ENCODE assay signal across 27 cellular contexts in the genomic region with DNA sequence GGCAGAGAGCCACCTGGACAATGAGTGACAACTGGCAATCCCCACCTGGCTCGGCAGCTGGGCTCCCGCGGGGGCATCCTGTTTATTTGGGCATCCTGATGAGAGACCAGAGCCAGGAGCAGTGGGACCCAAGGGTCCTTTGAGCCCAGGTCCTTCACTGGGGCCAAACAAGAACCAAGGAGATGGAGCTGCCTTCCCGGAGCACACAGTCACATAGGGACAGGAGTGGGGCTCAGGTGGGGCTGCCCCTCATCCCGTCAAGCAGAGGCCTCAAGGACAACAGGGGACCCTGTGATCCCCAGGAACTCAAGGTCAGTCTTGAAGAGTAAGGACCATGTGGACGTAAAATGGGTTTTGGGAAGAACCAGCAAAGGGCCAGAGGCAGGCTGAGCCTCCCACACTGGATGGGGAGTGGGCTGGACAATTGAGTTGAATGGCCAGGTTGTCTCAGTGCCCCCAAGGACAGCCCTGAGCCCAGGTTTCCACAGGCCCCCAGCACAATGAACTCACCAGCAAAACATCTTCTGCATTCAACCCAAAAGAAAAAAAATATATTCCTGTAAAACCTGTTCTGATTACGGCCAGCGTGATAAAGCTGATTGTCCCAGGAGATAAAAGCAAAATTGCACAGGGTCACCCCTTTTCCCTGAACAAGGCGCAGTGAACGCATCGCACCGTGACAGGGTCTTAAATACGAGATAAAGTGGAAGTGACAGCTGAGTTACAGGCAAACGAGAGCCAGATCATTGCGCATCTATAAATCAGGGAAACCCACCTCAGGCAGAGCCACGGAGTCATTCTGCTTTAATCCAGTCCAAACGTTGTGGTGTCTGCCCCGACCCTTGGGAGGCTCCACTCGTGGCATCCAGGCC.
DNase-seq lines count a peak whose midpoint lies in the region; ATAC-seq, FAIRE-seq and TF ChIP-seq lines count a peak whose summit lies in the region.
"Had no signal": no experiment of that assay in that cellular context is flagged by ENCODE, and none has a peak within 500 bp of the region (broad histone marks: within the 10 kb centered on the region; RNA-seq: fewer than 3 reads in every experiment).

No MANE protein-coding gene starts in this region.

- TF ChIP-seq POLR2A in H1 (IDR thresholded peaks at IDR 0.05; ENCODE audit: control extremely low read depth in 1 of 2, low read depth in 2 of 2, low read length in 2 of 2) = no peak

- POLR2A ChIA-PET in H1 (lab: Charles Lee; ENCODE audit: partially characterized antibody) = no interaction called here

- no peaks in the 10 kb centered on the region for H3K36me3 ChIP-seq in H1 (ENCODE audit: control insufficient read depth in 2 of 4, insufficient read depth in 4 of 4, low read length in 3 of 4)
- no peaks in the 10 kb centered on the region for H3K36me3 ChIP-seq in trophoblast cell (ENCODE audit: control insufficient read depth in 1 of 2, insufficient read depth in 2 of 2, low read length in 2 of 2)
- H3K36me3 ChIP-seq in small intestine (ENCODE audit: control insufficient read depth in 2 of 2, insufficient read depth in 2 of 2, low read length in 2 of 2) = no peaks in the 10 kb centered on the region

- H2BK20ac ChIP-seq in H1 (ENCODE audit: low read length) = no peak overlapping the region

- H3K23ac ChIP-seq in H1 (ENCODE audit: insufficient read length) (no peak overlapping the region), trophoblast cell (ENCODE audit: low read length) (no peak overlapping the region)

- H3K79me2 ChIP-seq in H1 (ENCODE audit: control insufficient read depth in 1 of 2, insufficient read depth in 2 of 2, low read length in 2 of 2) (no peaks in the 10 kb centered on the region), trophoblast cell (ENCODE audit: control insufficient read depth, insufficient read depth, low read length, poor library complexity) (no peaks in the 10 kb centered on the region)

- intact Hi-C loops in posterior vena cava (cut with DNase I) = no loop called here

- H3K4me3 ChIP-seq in H1 (ENCODE audit: extremely low read depth in 1 of 4, insufficient read depth in 2 of 4, low read depth in 3 of 4, low read length in 4 of 4) = no peak overlapping the region
- H3K4me3 ChIP-seq in trophoblast cell (ENCODE audit: low read depth, low read length) = no peak overlapping the region
- H3K4me3 ChIP-seq in small intestine (ENCODE audit: low read depth in 1 of 2, low read length in 2 of 2) = no peak overlapping the region
- H3K4me3 ChIP-seq: SK-N-MC had no signal

- H3K18ac ChIP-seq in H1 (ENCODE audit: extremely low read depth, low read length) (no peak overlapping the region), trophoblast cell (ENCODE audit: low read length) (no peak overlapping the region)

- DNase-seq in SIG-M5 treated with dmso at 0.1 percent for 504 hours (lab: John Stamatoyannopoulos, UW; ENCODE audit: unreplicated experiment) (peak; percentile 26), SIG-M5 (lab: John Stamatoyannopoulos, UW) (no peak), D341Med (ENCODE audit: low spot score) (peak; percentile 10), H1 (ENCODE audit: low read depth in 1 of 2, low spot score in 2 of 2) (no peak), trophoblast cell (peak; percentile 49 to 84), posterior vena cava (ENCODE audit: low spot score) (no peak), small intestine (no peak)
- DNase-seq: activated CD8-positive, alpha-beta T cell treated with anti-CD3 and anti-CD28 coated beads for 36 hours; activated gamma-delta T cell treated with Interleukin-2 at 50 U/mL for 16 hours; activated naive CD8-positive, alpha-beta T cell treated with anti-CD3 and anti-CD28 coated beads, Interleukin-2, amount 10 ng/mL, durations not matched to agents 7 days and 5 days; Calu3; CD4-positive, CD25-positive, alpha-beta regulatory T cell; DMS79 treated with DMSO at 0.1 percent for 48 hours; effector memory CD8-positive, alpha-beta T cell; erythroblast; GDM1; left cardiac atrium; NCI-H1436 treated with DMSO at 0.1 percent for 48 hours; NCI-H446 treated with DMSO at 0.1 percent for 48 hours; NCI-H774; RPMI8226; T-helper 17 cell had no signal

- CTCF ChIA-PET in H1 (lab: Charles Lee; ENCODE audit: partially characterized antibody) = interaction anchor here (1.5 kb wide), 1 partner anchor 13 kb away, joined by 5 read pairs; no protein-coding TSS in a partner anchor

- no peak overlapping the region for H3K14ac ChIP-seq in H1 (ENCODE audit: insufficient read length)
- H3K14ac ChIP-seq in trophoblast cell (ENCODE audit: low read length) = no peak overlapping the region

- no peaks in the 10 kb centered on the region; a peak in 2 of 7 replicates for H3K27me3 ChIP-seq in H1 (replicated peaks in 1 of 4; ENCODE audit: control insufficient read depth in 3 of 4, extremely low read depth in 1 of 4, insufficient read depth in 3 of 4, low read length in 3 of 4)
- no peaks in the 10 kb centered on the region for H3K27me3 ChIP-seq in trophoblast cell (ENCODE audit: insufficient read depth, low read length)
- H3K27me3 ChIP-seq in small intestine (ENCODE audit: control insufficient read depth in 2 of 2, insufficient read depth in 2 of 2, low read length in 2 of 2) = no peaks in the 10 kb centered on the region

- H2BK5ac ChIP-seq in H1 (ENCODE audit: low read depth, low read length) (no peak overlapping the region), trophoblast cell (ENCODE audit: low read depth, low read length, poor library complexity) (no peak overlapping the region)

- 89% methylated on average over 19 of the region's 19 CpGs; no CpG with 5 or more reads in 1 of the 2 experiments for WGBS in H1 (ENCODE audit: extremely low coverage in 1 of 2, insufficient coverage in 1 of 2, insufficient read length in 1 of 2, insufficient replicate concordance in 2 of 2, low coverage in 1 of 2, low lambda C conversion rate in 2 of 2, missing lambda C conversion rate in 1 of 2), 2 experiments
- no CpG with 5 or more reads among the region's 19 CpGs for WGBS in trophoblast cell (ENCODE audit: extremely low coverage, insufficient coverage, insufficient read length)
- WGBS in small intestine, 3 donors = 53 to 74% (median 65%) methylated on average over 19 of the region's 19 CpGs

- no peak overlapping the region for H2AK5ac ChIP-seq in H1 (ENCODE audit: low read depth, low read length)
- no peak overlapping the region for H2AK5ac ChIP-seq in trophoblast cell (ENCODE audit: low read length)

- H4K8ac ChIP-seq in H1 (ENCODE audit: extremely low read depth, insufficient read depth, low read length) (no peak overlapping the region), trophoblast cell (ENCODE audit: low read depth, low read length) (no peak overlapping the region)

- no peak overlapping the region for H3K9ac ChIP-seq in H1 (replicated peaks in 1 of 4; ENCODE audit: extremely low read depth in 1 of 4, low read depth in 3 of 4, low read length in 3 of 4)
- no peak overlapping the region for H3K9ac ChIP-seq in trophoblast cell (ENCODE audit: low read length)

- no peaks in the 10 kb centered on the region for H4K20me1 ChIP-seq in H1 (replicated peaks in 1 of 2; ENCODE audit: control insufficient read depth in 1 of 2, insufficient read depth in 2 of 2, low read length in 2 of 2)

- ATAC-seq in HG03571 (IDR thresholded peaks at IDR 0.05; ENCODE audit: unreplicated experiment) = no peak
- ATAC-seq: activated CD8-positive, alpha-beta T cell treated with anti-CD3 and anti-CD28 coated beads for 36 hours; effector memory CD8-positive, alpha-beta T cell; left cardiac atrium; stimulated activated memory B cell treated with anti-CD40 and anti-IgM and Interleukin-4, amounts not matched to agents 10 μg/mL and 1 μg/mL and 100 μg/mL, for 72 hours; T-helper 17 cell had no signal

- H2BK120ac ChIP-seq in H1 (replicated peaks; ENCODE audit: low read depth, low read length) (no peak overlapping the region), trophoblast cell (ENCODE audit: insufficient read depth, low read length, poor library complexity) (peak overlapping the region; percentile 2)

- no peak for FAIRE-seq in H1 (lab: Jason Lieb, UNC)
- no peak for FAIRE-seq in small intestine (lab: Jason Lieb, UNC)
- FAIRE-seq: colon, TTC549 had no signal

- no peak overlapping the region for H3K56ac ChIP-seq in H1 (replicated peaks; ENCODE audit: insufficient read length, low read depth, low read length)

- H4K5ac ChIP-seq in H1 (ENCODE audit: insufficient read length, low read depth, low read length) = no peak overlapping the region

- H3K4me1 ChIP-seq in H1 (replicated peaks in 1 of 4; ENCODE audit: control insufficient read depth in 3 of 4, insufficient read depth in 4 of 4, low read length in 3 of 4) = no peaks in the 10 kb centered on the region; a peak in 1 of 7 replicates
- H3K4me1 ChIP-seq in trophoblast cell (ENCODE audit: control insufficient read depth in 1 of 2, insufficient read depth in 2 of 2, low read length in 2 of 2) = peaks cover 9 to 11% of the 10 kb centered on the region in 2 experiments
- H3K4me1 ChIP-seq in small intestine (ENCODE audit: control insufficient read depth in 2 of 2, insufficient read depth in 1 of 2, low read depth in 1 of 2, low read length in 1 of 2) = no peaks in the 10 kb centered on the region

- TF ChIP-seq CTCF in H1 (IDR thresholded peaks at IDR 0.05; ENCODE audit: control extremely low read depth in 1 of 3, insufficient read depth in 1 of 3, low read depth in 1 of 3, low read length in 3 of 3) = no peak

- H4K12ac ChIP-seq in trophoblast cell (ENCODE audit: low read depth, low read length) = no peak overlapping the region

- H2BK15ac ChIP-seq in H1 (ENCODE audit: low read length) = 0 out of 2 replicates have a peak overlapping the region, but pooled peaks have one; percentile 97

- H3K9me3 ChIP-seq in H1 (ENCODE audit: insufficient read depth in 2 of 2, low read depth in 1 of 2, low read length in 1 of 2) = no peaks in the 10 kb centered on the region
- H3K9me3 ChIP-seq in trophoblast cell (ENCODE audit: insufficient read depth, low read depth, low read length) = peaks cover 8% of the 10 kb centered on the region
- no peaks in the 10 kb centered on the region for H3K9me3 ChIP-seq in small intestine (ENCODE audit: control insufficient read depth, low read depth)

- TF ChIP-seq EP300 in H1 (IDR thresholded peaks at IDR 0.05; ENCODE audit: borderline replicate concordance in 1 of 2, low read depth in 2 of 2, low read length in 2 of 2) = no peak

- no peak overlapping the region for H3K27ac ChIP-seq in H1 (ENCODE audit: low read depth, low read length)
- H3K27ac ChIP-seq in trophoblast cell (ENCODE audit: low read depth, low read length) = no peak overlapping the region
- H3K27ac ChIP-seq in small intestine (ENCODE audit: low read depth in 1 of 2, low read length in 1 of 2) = no peak overlapping the region
- H3K27ac ChIP-seq: SK-N-MC had no signal

- H2BK12ac ChIP-seq in H1 (ENCODE audit: low read depth, low read length) (no peak overlapping the region), trophoblast cell (ENCODE audit: low read length) (no peak overlapping the region)

- H4K91ac ChIP-seq in H1 (replicated peaks; ENCODE audit: insufficient read length, low read length) = no peak overlapping the region
- peak overlapping the region; percentile 7 for H4K91ac ChIP-seq in trophoblast cell (ENCODE audit: low read depth, low read length)

- TF ChIP-seq RAD21 in H1 (IDR thresholded peaks at IDR 0.05 in 1 of 2, conservative IDR thresholded peaks at IDR 0.05 in 1 of 2; ENCODE audit: low read depth in 2 of 2, low read length in 2 of 2) = no peak

- H3K4ac ChIP-seq in H1 (replicated peaks; ENCODE audit: insufficient read length, low read depth, low read length) (no peak overlapping the region), trophoblast cell (ENCODE audit: low read depth, low read length) (no peak overlapping the region)

- no peaks in the 10 kb centered on the region; the same call in 1 of the 2 replicates for H3K23me2 ChIP-seq in H1 (ENCODE audit: low read depth, low read length)

- H2AFZ ChIP-seq in H1 (ENCODE audit: low read length) (no peak overlapping the region), trophoblast cell (ENCODE audit: insufficient read depth, low read length, poor library complexity) (no peak overlapping the region)

- H3K4me2 ChIP-seq in H1 (ENCODE audit: insufficient read depth in 1 of 2, low read depth in 2 of 2, low read length in 2 of 2) (no peak overlapping the region), trophoblast cell (ENCODE audit: low read length) (no peak overlapping the region)

- no peaks in the 10 kb centered on the region for H3K79me1 ChIP-seq in H1 (ENCODE audit: low read depth, low read length)
- peaks cover 3% of the 10 kb centered on the region for H3K79me1 ChIP-seq in trophoblast cell (ENCODE audit: low read length)

Comparison
In these comparisons a context has a peak if more than half of its experiments do, and no peak if none do; other contexts are left out.
1. DNase-seq: peak in SIG-M5 treated with dmso at 0.1 percent for 504 hours (single experiment), D341Med (single experiment) and trophoblast cell (2 of 2); none in SIG-M5 (single experiment), H1 (0 of 2), posterior vena cava (single experiment) and small intestine (single experiment).